In genomic region chr14:59272633-59273032, GRCh38 we compare ENCODE assay signal across 22 cellular contexts.
DNase-seq lines count a peak whose midpoint lies in the region; ATAC-seq and TF ChIP-seq lines count a peak whose summit lies in the region.
"Had no signal": no experiment of that assay in that cellular context is flagged by ENCODE, and none has a peak within 500 bp of the region (broad histone marks: within the 10 kb centered on the region; RNA-seq: fewer than 3 reads in every experiment).

No MANE protein-coding gene starts in this region.

- CTCF ChIA-PET in SK-N-SH (lab: Yijun Ruan, JAX): no interaction called here

- H3K9me3 ChIP-seq in SK-N-SH (no peaks in the 10 kb centered on the region), uterus (no peaks in the 10 kb centered on the region)
- H3K9me3 ChIP-seq: Peyer's patch had no signal

- peaks cover 84% of the 10 kb centered on the region for H3K4me1 Mint-ChIP-seq in chondrocyte (ENCODE audit: low read depth)

- H3K36me3 ChIP-seq in SK-N-SH (replicated peaks in 1 of 2; ENCODE audit: control insufficient read depth in 1 of 2, insufficient read depth in 2 of 2, low read length in 1 of 2) (peaks cover 0 to 5% of the 10 kb centered on the region in 2 experiments), uterus (no peaks in the 10 kb centered on the region)

- H3K4me1 ChIP-seq in SK-N-SH (ENCODE audit: control insufficient read depth in 1 of 2, insufficient read depth in 2 of 2, low read depth in 1 of 2, low read length in 1 of 2) (peaks cover 0 to 35% of the 10 kb centered on the region in 2 experiments), uterus (peaks cover 0 to 14% of the 10 kb centered on the region in 2 donors)

- H3K4me3 Mint-ChIP-seq in chondrocyte (ENCODE audit: unreplicated experiment): no peak overlapping the region
- H3K4me3 Mint-ChIP-seq: B cell; CD8-positive, alpha-beta T cell had no signal

- peaks cover 35% of the 10 kb centered on the region for H3F3A ChIP-seq in SK-N-SH (replicated peaks; ENCODE audit: insufficient read depth)

- peak overlapping the region; percentile 34 for H3K27ac Mint-ChIP-seq in chondrocyte (ENCODE audit: unreplicated experiment)
- H3K27ac Mint-ChIP-seq: B cell; CD8-positive, alpha-beta T cell had no signal

- TF ChIP-seq RAD21 in SK-N-SH (IDR thresholded peaks at IDR 0.05; ENCODE audit: low read length): no peak

- ATAC-seq in SK-N-SH treated with all-trans-retinoic acid at 6 μM for 48 hours: no peak
- ATAC-seq: CD8-positive, alpha-beta T cell; HepG2; K562 had no signal

- no peaks in the 10 kb centered on the region for H3K36me3 Mint-ChIP-seq in chondrocyte (ENCODE audit: low read depth)

- no peak overlapping the region for H3K4me2 ChIP-seq in SK-N-SH

- POLR2A ChIA-PET in SK-N-SH (lab: Yijun Ruan, JAX): no interaction called here

- H3K9ac ChIP-seq in SK-N-SH: no peak overlapping the region

- H3K27me3 ChIP-seq in SK-N-SH (ENCODE audit: insufficient read depth) (no peaks in the 10 kb centered on the region), uterus (no peaks in the 10 kb centered on the region)
- H3K27me3 ChIP-seq: Peyer's patch had no signal

- H3K27ac ChIP-seq in SK-N-SH (ENCODE audit: low read depth in 2 of 2, low read length in 1 of 2) (no peak overlapping the region), uterus (peak overlapping the region; percentile 15 to 26)
- H3K27ac ChIP-seq: 22Rv1, C4-2B, Peyer's patch had no signal

- no peak for TF ChIP-seq POLR2A in uterus (IDR thresholded peaks at IDR 0.05)

- intact Hi-C loops in uterus (cut with DNase I; ENCODE audit: low total_unique reads): no loop called here

- no peaks in the 10 kb centered on the region for H4K20me1 ChIP-seq in SK-N-SH (ENCODE audit: insufficient read depth)

- H2AFZ ChIP-seq in SK-N-SH (ENCODE audit: low read depth): no peak overlapping the region

- DNase-seq in SK-N-SH (no peak), SK-MEL-5 (ENCODE audit: low read depth, low spot score) (peak; percentile 45), chondrocyte (ENCODE audit: low spot score) (no peak), uterus (no peak), medulla oblongata (ENCODE audit: extremely low spot score) (no peak), DMS 273 (lab: John Stamatoyannopoulos, UW; ENCODE audit: unreplicated experiment) (no peak), NOMO-1 (lab: John Stamatoyannopoulos, UW; ENCODE audit: unreplicated experiment in 2 of 2) (no peak)
- DNase-seq: CD8-positive, alpha-beta T cell; DMS79 treated with DMSO at 0.1 percent for 48 hours; GF-D8; Kasumi-1; MM.1S; NCI-H2029; NCI-H446 treated with DMSO at 0.1 percent for 48 hours; NCI-H526 treated with DMSO at 0.1 percent for 48 hours; Peyer's patch had no signal

- in situ Hi-C loops in SK-MEL-5 (cut with HindIII; ENCODE audit: low pct_unique_long_range_greater_than_20kb, low sequenced_read_pairs): no loop called here

- TF ChIP-seq CTCF in SK-N-SH (IDR thresholded peaks at IDR 0.05): no peak
- TF ChIP-seq CTCF in chondrocyte (IDR thresholded peaks at IDR 0.05): no peak
- TF ChIP-seq CTCF in uterus (IDR thresholded peaks at IDR 0.05): no peak

- no peaks in the 10 kb centered on the region for H3K79me2 ChIP-seq in SK-N-SH (ENCODE audit: insufficient read depth)

- H3K9me2 ChIP-seq in SK-N-SH: no peaks in the 10 kb centered on the region

- no peak for TF ChIP-seq EP300 in SK-N-SH (IDR thresholded peaks at IDR 0.05; ENCODE audit: borderline replicate concordance in 1 of 2, low read depth in 1 of 2, low read length in 1 of 2)

- H3K4me3 ChIP-seq in SK-N-SH (ENCODE audit: low read depth in 2 of 2, low read length in 1 of 2): no peak overlapping the region
- no peak overlapping the region for H3K4me3 ChIP-seq in uterus
- H3K4me3 ChIP-seq: K562, Peyer's patch had no signal

- no peaks in the 10 kb centered on the region for H3K9me3 Mint-ChIP-seq in chondrocyte (ENCODE audit: low read depth)
- H3K9me3 Mint-ChIP-seq: CD8-positive, alpha-beta T cell had no signal

- no peaks in the 10 kb centered on the region for H3K27me3 Mint-ChIP-seq in chondrocyte (ENCODE audit: low read depth)
- H3K27me3 Mint-ChIP-seq: B cell had no signal

TF ChIP-seq in SK-N-SH treated with all-trans-retinoic acid at 6 μM for 48 hours, 23 proteins besides CTCF, POLR2A, EP300 and RAD21:
- TF ChIP-seq CSDC2 (CRISPR knock-in tag; IDR thresholded peaks at IDR 0.05): peak; percentile 58; the same call in 1 of the 2 replicates
- peak; percentile 68 for TF ChIP-seq ISL1 (CRISPR knock-in tag; IDR thresholded peaks at IDR 0.05)
- TF ChIP-seq RARB (CRISPR knock-in tag; IDR thresholded peaks at IDR 0.05): no peak
TF ChIP-seq in SK-N-SH treated with all-trans-retinoic acid at 6 μM for 48 hours: peak in this region for 2.

TF ChIP-seq in SK-N-SH, 30 proteins besides CTCF, POLR2A, EP300 and RAD21:
- TF ChIP-seq ELF1 (IDR thresholded peaks at IDR 0.05): no peak
- no peak for TF ChIP-seq TCF12 (IDR thresholded peaks at IDR 0.05)
- TF ChIP-seq CHD2 (IDR thresholded peaks at IDR 0.05; ENCODE audit: low read length, partially characterized antibody): no peak
- no peak for TF ChIP-seq JUND (IDR thresholded peaks at IDR 0.05)
- no peak for TF ChIP-seq USF1 (IDR thresholded peaks at IDR 0.05; ENCODE audit: borderline replicate concordance, low read depth)
- TF ChIP-seq TEAD4 (IDR thresholded peaks at IDR 0.05; ENCODE audit: borderline replicate concordance, insufficient read depth): no peak
- TF ChIP-seq MEF2A (IDR thresholded peaks at IDR 0.05; ENCODE audit: borderline replicate concordance, low read depth): no peak
- TF ChIP-seq NRF1 (IDR thresholded peaks at IDR 0.05; ENCODE audit: low read depth, low read length): no peak
- no peak for TF ChIP-seq USF2 (IDR thresholded peaks at IDR 0.05; ENCODE audit: borderline replicate concordance, low read depth, low read length)
- no peak for TF ChIP-seq GATA2 (CRISPR knock-in tag; IDR thresholded peaks at IDR 0.05)
- no peak for TF ChIP-seq RXRA (IDR thresholded peaks at IDR 0.05; ENCODE audit: borderline replicate concordance, low read depth)
- TF ChIP-seq REST (IDR thresholded peaks at IDR 0.05; ENCODE audit: low read depth, low read length): no peak
- TF ChIP-seq MXI1 (IDR thresholded peaks at IDR 0.05; ENCODE audit: low read depth, low read length): no peak

Comparison
In these comparisons a context has a peak if more than half of its experiments do, and no peak if none do; other contexts are left out.
1. H3K27ac ChIP-seq: peak in uterus (2 of 2); none in SK-N-SH (0 of 2).